In genomic region chr17:63841350-63842172, GRCh38 we compare ENCODE assay signal across 1 cellular context.
TF ChIP-seq lines count a peak whose summit lies in the region.

No MANE protein-coding gene starts in this region.

TF ChIP-seq in endothelial cell of umbilical vein, 7 proteins besides CTCF, POLR2A, EP300 and RAD21 (continued from another document):
- TF ChIP-seq POLR2AphosphoS5 (IDR thresholded peaks at IDR 0.05; ENCODE audit: insufficient read depth, low read depth, low read length), result no peak
- no peak for TF ChIP-seq MYC (IDR thresholded peaks at IDR 0.05; ENCODE audit: low read depth, low read length)
- TF ChIP-seq JUN (IDR thresholded peaks at IDR 0.05; ENCODE audit: borderline replicate concordance, insufficient read depth, insufficient read length, low read depth), result no peak
- TF ChIP-seq MAX (IDR thresholded peaks at IDR 0.05; ENCODE audit: insufficient read depth, insufficient read length), result no peak
- TF ChIP-seq EZH2 (IDR thresholded peaks at IDR 0.05; ENCODE audit: borderline replicate concordance, low read depth, low read length, severe bottlenecking), result no peak
